Comparison of ENCODE assay signal across 29 cellular contexts in genomic region chr18:30093376-30093775, GRCh38.
"Had no signal": no experiment of that assay in that cellular context is flagged by ENCODE, and none has a peak within 500 bp of the region (broad histone marks: within the 10 kb centered on the region; RNA-seq: fewer than 3 reads in every experiment).

No MANE protein-coding gene starts in this region.

- H3K4me1 ChIP-seq: foreskin keratinocyte, gastroesophageal sphincter, heart right ventricle, parathyroid adenoma, right lobe of liver, tibial nerve, upper lobe of left lung had no signal

- H3K4me3 Mint-ChIP-seq: memory B cell; naive B cell; natural killer cell treated with Interleukin-12 subunit alpha and Interleukin-12 subunit beta and Interleukin-15 and Interleukin-18, amount 100 ng/mL, for 72 hours; neural crest cell; stimulated activated naive B cell treated with anti-CD40 and anti-IgM and Interleukin-4, amounts not matched to agents 10 μg/mL and 1 μg/mL and 100 μg/mL, for 72 hours; stimulated activated naive CD8-positive, alpha-beta T cell treated with anti-CD3 and anti-CD28 coated beads, Interleukin-15, Interleukin-2, amounts not matched to agents 100 ng/mL and 50 ng/mL, for 24 hours had no signal

- H3K79me2 ChIP-seq: parathyroid adenoma had no signal

- H2AFZ ChIP-seq: parathyroid adenoma had no signal

- H3K36me3 ChIP-seq: gastroesophageal sphincter, heart right ventricle, neutrophil, right lobe of liver, thoracic aorta, tibial nerve, upper lobe of left lung had no signal

- H3K27ac Mint-ChIP-seq: memory B cell; natural killer cell treated with Interleukin-12 subunit alpha and Interleukin-12 subunit beta and Interleukin-15 and Interleukin-18, amount 100 ng/mL, for 72 hours; progenitor cell of endocrine pancreas; stimulated activated naive B cell treated with anti-CD40 and anti-IgM and Interleukin-4, amounts not matched to agents 10 μg/mL and 1 μg/mL and 100 μg/mL, for 72 hours; stimulated activated naive CD8-positive, alpha-beta T cell treated with anti-CD3 and anti-CD28 coated beads, Interleukin-15, Interleukin-2, amounts not matched to agents 100 ng/mL and 50 ng/mL, for 24 hours had no signal

- H3K4me1 Mint-ChIP-seq: memory B cell; naive B cell; stimulated activated naive B cell treated with anti-CD40 and anti-IgM and Interleukin-4, amounts not matched to agents 10 μg/mL and 1 μg/mL and 100 μg/mL, for 72 hours had no signal

- H3K36me3 Mint-ChIP-seq: memory B cell; naive B cell; natural killer cell treated with Interleukin-12 subunit alpha and Interleukin-12 subunit beta and Interleukin-15 and Interleukin-18, amount 100 ng/mL, for 72 hours; stimulated activated naive B cell treated with anti-CD40 and anti-IgM and Interleukin-4, amounts not matched to agents 10 μg/mL and 1 μg/mL and 100 μg/mL, for 72 hours had no signal

- H3K9me3 ChIP-seq: gastroesophageal sphincter, heart right ventricle, neutrophil, right lobe of liver, thoracic aorta, tibial nerve, upper lobe of left lung had no signal

- DNase-seq: dorsolateral prefrontal cortex; effector CD4-positive, alpha-beta T cell; foreskin keratinocyte; glutamatergic neuron; heart right ventricle; hippocampal formation; islet precursor cell; kidney glomerular epithelial cell; left colon; naive B cell; right lobe of liver; small intestine; stimulated activated CD4-positive, alpha-beta T cell treated with anti-CD3 and anti-CD28 coated beads, Interleukin-15, amount 100 ng/mL, for 24 hours; stimulated activated CD4-positive, alpha-beta T cell treated with anti-CD3 and anti-CD28 coated beads, Interleukin-2, amount 100 ng/mL, for 48 hours; stimulated activated naive B cell treated with anti-CD40 and anti-IgM and Interleukin-4, amounts not matched to agents 10 μg/mL and 1 μg/mL and 100 μg/mL, for 72 hours; upper lobe of left lung had no signal

- H3K27me3 ChIP-seq: dorsolateral prefrontal cortex, foreskin keratinocyte, gastroesophageal sphincter, heart right ventricle, neutrophil, right lobe of liver, tibial nerve, upper lobe of left lung had no signal

- ATAC-seq: esophagus mucosa; foreskin keratinocyte; gastroesophageal sphincter; heart right ventricle; left colon; natural killer cell treated with Interleukin-12 subunit alpha and Interleukin-12 subunit beta and Interleukin-15 and Interleukin-18, amount 100 ng/mL, for 72 hours; right lobe of liver; stimulated activated naive B cell treated with anti-CD40 and anti-IgM and Interleukin-4, amounts not matched to agents 10 μg/mL and 1 μg/mL and 100 μg/mL, for 72 hours had no signal

- H3K27me3 Mint-ChIP-seq: memory B cell; naive B cell; natural killer cell treated with Interleukin-12 subunit alpha and Interleukin-12 subunit beta and Interleukin-15 and Interleukin-18, amount 100 ng/mL, for 72 hours; progenitor cell of endocrine pancreas; stimulated activated naive B cell treated with anti-CD40 and anti-IgM and Interleukin-4, amounts not matched to agents 10 μg/mL and 1 μg/mL and 100 μg/mL, for 72 hours; stimulated activated naive CD8-positive, alpha-beta T cell treated with anti-CD3 and anti-CD28 coated beads, Interleukin-15, Interleukin-2, amounts not matched to agents 100 ng/mL and 50 ng/mL, for 24 hours had no signal

- H3K4me3 ChIP-seq: dorsolateral prefrontal cortex, gastroesophageal sphincter, heart right ventricle, lung, right lobe of liver, thoracic aorta, tibial nerve, upper lobe of left lung had no signal

- H3K9ac ChIP-seq: parathyroid adenoma had no signal

- H3K27ac ChIP-seq: dorsolateral prefrontal cortex, epithelial cell of prostate, foreskin keratinocyte, gastroesophageal sphincter, heart right ventricle, neutrophil, parathyroid adenoma, right lobe of liver, thoracic aorta, tibial nerve, upper lobe of left lung had no signal
